ENCODE assay signal across 33 cellular contexts in genomic region chr22:30488121-30488520, GRCh38. TPM values are rescaled to one million over a fixed set of nuclear protein-coding genes. Genes with fewer than 3 reads are reported as not detected.
"Had no signal": no experiment of that assay in that cellular context is flagged by ENCODE, and none has a peak within 500 bp of the region (broad histone marks: within the 10 kb centered on the region; RNA-seq: fewer than 3 reads in every experiment).

No MANE protein-coding gene starts in this region.

- H3K9me3 ChIP-seq: esophagus muscularis mucosa, heart left ventricle, psoas muscle, sigmoid colon, uterus had no signal

- H2AFZ ChIP-seq: parathyroid adenoma had no signal

- H3K27me3 ChIP-seq: uterus had no signal

- H3K9me3 Mint-ChIP-seq: activated CD4-positive, alpha-beta memory T cell treated with anti-CD3 and anti-CD28 coated beads, Interleukin-2, amount 10 ng/mL, durations not matched to agents 7 days and 5 days; activated CD4-positive, alpha-beta T cell treated with anti-CD3 and anti-CD28 coated beads, Interleukin-2, amount 10 ng/mL, durations not matched to agents 7 days and 5 days; activated naive CD4-positive, alpha-beta T cell treated with anti-CD3 and anti-CD28 coated beads, Interleukin-2, amount 50 U/mL, for 72 hours; activated T-cell treated with anti-CD3 and anti-CD28 coated beads, Interleukin-2, amount 50 U/mL, for 72 hours; central memory CD8-positive, alpha-beta T cell; dendritic cell treated with granulocyte-macrophage colony-stimulating factor and Interleukin-4, amounts not matched to agents 40 ng/mL and 50 ng/mL, for 4 days; neural crest cell; stimulated activated memory B cell treated with anti-CD40 and anti-IgM and Interleukin-4, amounts not matched to agents 10 μg/mL and 1 μg/mL and 100 μg/mL, for 72 hours; stimulated activated naive CD8-positive, alpha-beta T cell treated with anti-CD3 and anti-CD28 coated beads, Interleukin-15, amount 100 ng/mL, for 72 hours; type B pancreatic cell; WTC11 had no signal

- DNase-seq: activated CD4-positive, alpha-beta memory T cell treated with anti-CD3 and anti-CD28 coated beads, Interleukin-2, amount 10 ng/mL, durations not matched to agents 7 days and 5 days; activated CD4-positive, alpha-beta T cell treated with anti-CD3 and anti-CD28 coated beads for 1 hour; activated CD4-positive, alpha-beta T cell treated with anti-CD3 and anti-CD28 coated beads, Interleukin-2, amount 10 ng/mL, durations not matched to agents 7 days and 5 days; activated CD8-positive, alpha-beta memory T cell treated with anti-CD3 and anti-CD28 coated beads, Interleukin-2, amount 10 ng/mL, durations not matched to agents 7 days and 5 days; activated naive CD4-positive, alpha-beta T cell; activated T-cell treated with anti-CD3 and anti-CD28 coated beads for 4 hours; activated T-cell treated with anti-CD3 and anti-CD28 coated beads, Interleukin-2, amount 50 U/mL, for 72 hours; foreskin keratinocyte; heart left ventricle; hypothalamus; mammary epithelial cell; midbrain; naive thymus-derived CD4-positive, alpha-beta T cell; occipital lobe; psoas muscle; sigmoid colon; small intestine; stimulated activated CD4-positive, alpha-beta T cell treated with anti-CD3 and anti-CD28 coated beads, Interleukin-4, amount 100 ng/mL, for 4 hours; stimulated activated CD8-positive, alpha-beta memory T cell treated with anti-CD3 and anti-CD28 coated beads, Interleukin-4, amount 100 ng/mL, for 48 hours; stimulated activated naive CD8-positive, alpha-beta T cell treated with anti-CD3 and anti-CD28 coated beads, Interleukin-15, amount 100 ng/mL, for 72 hours; substantia nigra; T1000; uterus had no signal

- H3K36me3 Mint-ChIP-seq: activated CD8-positive, alpha-beta memory T cell treated with anti-CD3 and anti-CD28 coated beads, Interleukin-2, amount 10 ng/mL, durations not matched to agents 7 days and 5 days; activated naive CD4-positive, alpha-beta T cell treated with anti-CD3 and anti-CD28 coated beads, Interleukin-2, amount 50 U/mL, for 72 hours; naive thymus-derived CD4-positive, alpha-beta T cell; stimulated activated memory B cell treated with anti-CD40 and anti-IgM and Interleukin-4, amounts not matched to agents 10 μg/mL and 1 μg/mL and 100 μg/mL, for 72 hours; type B pancreatic cell; WTC11 had no signal

- ATAC-seq: activated CD8-positive, alpha-beta memory T cell treated with anti-CD3 and anti-CD28 coated beads, Interleukin-2, amount 10 ng/mL, durations not matched to agents 7 days and 5 days; activated naive CD4-positive, alpha-beta T cell treated with anti-CD3 and anti-CD28 coated beads, Interleukin-2, amount 50 U/mL, for 72 hours; activated T-cell treated with anti-CD3 and anti-CD28 coated beads, Interleukin-2, amount 50 U/mL, for 72 hours; foreskin keratinocyte; heart left ventricle; naive thymus-derived CD4-positive, alpha-beta T cell; psoas muscle; stimulated activated memory B cell treated with anti-CD40 and anti-IgM and Interleukin-4, amounts not matched to agents 10 μg/mL and 1 μg/mL and 100 μg/mL, for 72 hours; stimulated activated naive CD8-positive, alpha-beta T cell treated with anti-CD3 and anti-CD28 coated beads, Interleukin-15, amount 100 ng/mL, for 72 hours; WTC11 had no signal

- H3K4me3 ChIP-seq: esophagus muscularis mucosa, heart left ventricle, psoas muscle, sigmoid colon, uterus had no signal

- H3K27ac Mint-ChIP-seq: activated CD4-positive, alpha-beta memory T cell treated with anti-CD3 and anti-CD28 coated beads, Interleukin-2, amount 10 ng/mL, durations not matched to agents 7 days and 5 days; activated CD4-positive, alpha-beta T cell treated with anti-CD3 and anti-CD28 coated beads, Interleukin-2, amount 10 ng/mL, durations not matched to agents 7 days and 5 days; activated CD8-positive, alpha-beta memory T cell treated with anti-CD3 and anti-CD28 coated beads, Interleukin-2, amount 10 ng/mL, durations not matched to agents 7 days and 5 days; activated naive CD4-positive, alpha-beta T cell treated with anti-CD3 and anti-CD28 coated beads, Interleukin-2, amount 50 U/mL, for 72 hours; activated T-cell treated with anti-CD3 and anti-CD28 coated beads, Interleukin-2, amount 50 U/mL, for 72 hours; dendritic cell treated with granulocyte-macrophage colony-stimulating factor and Interleukin-4, amounts not matched to agents 40 ng/mL and 50 ng/mL, for 4 days; naive thymus-derived CD4-positive, alpha-beta T cell; stimulated activated memory B cell treated with anti-CD40 and anti-IgM and Interleukin-4, amounts not matched to agents 10 μg/mL and 1 μg/mL and 100 μg/mL, for 72 hours; stimulated activated naive CD8-positive, alpha-beta T cell treated with anti-CD3 and anti-CD28 coated beads, Interleukin-15, amount 100 ng/mL, for 72 hours; type B pancreatic cell; WTC11 had no signal

- H3K79me2 ChIP-seq: parathyroid adenoma had no signal

- H3K4me3 Mint-ChIP-seq: activated CD4-positive, alpha-beta memory T cell treated with anti-CD3 and anti-CD28 coated beads, Interleukin-2, amount 10 ng/mL, durations not matched to agents 7 days and 5 days; activated CD4-positive, alpha-beta T cell treated with anti-CD3 and anti-CD28 coated beads, Interleukin-2, amount 10 ng/mL, durations not matched to agents 7 days and 5 days; activated CD8-positive, alpha-beta memory T cell treated with anti-CD3 and anti-CD28 coated beads, Interleukin-2, amount 10 ng/mL, durations not matched to agents 7 days and 5 days; activated T-cell treated with anti-CD3 and anti-CD28 coated beads, Interleukin-2, amount 50 U/mL, for 72 hours; central memory CD8-positive, alpha-beta T cell; dendritic cell treated with granulocyte-macrophage colony-stimulating factor and Interleukin-4, amounts not matched to agents 40 ng/mL and 50 ng/mL, for 4 days; naive thymus-derived CD4-positive, alpha-beta T cell; neural crest cell; stimulated activated memory B cell treated with anti-CD40 and anti-IgM and Interleukin-4, amounts not matched to agents 10 μg/mL and 1 μg/mL and 100 μg/mL, for 72 hours; stimulated activated naive CD8-positive, alpha-beta T cell treated with anti-CD3 and anti-CD28 coated beads, Interleukin-15, amount 100 ng/mL, for 72 hours; type B pancreatic cell; WTC11 had no signal

- H3K9ac ChIP-seq: parathyroid adenoma had no signal

- H3K4me1 ChIP-seq: foreskin keratinocyte, heart left ventricle, parathyroid adenoma, psoas muscle, uterus had no signal

- H3K4me1 Mint-ChIP-seq: activated CD4-positive, alpha-beta memory T cell treated with anti-CD3 and anti-CD28 coated beads, Interleukin-2, amount 10 ng/mL, durations not matched to agents 7 days and 5 days; central memory CD8-positive, alpha-beta T cell; neural crest cell; WTC11 had no signal

- H3K36me3 ChIP-seq: esophagus muscularis mucosa, heart left ventricle, sigmoid colon, uterus had no signal

- H3K27me3 Mint-ChIP-seq: activated CD8-positive, alpha-beta memory T cell treated with anti-CD3 and anti-CD28 coated beads, Interleukin-2, amount 10 ng/mL, durations not matched to agents 7 days and 5 days; stimulated activated naive CD8-positive, alpha-beta T cell treated with anti-CD3 and anti-CD28 coated beads, Interleukin-15, amount 100 ng/mL, for 72 hours had no signal

- H3K27ac ChIP-seq: esophagus muscularis mucosa, foreskin keratinocyte, heart left ventricle, parathyroid adenoma, psoas muscle, sigmoid colon, uterus had no signal

RNA-seq across cellular contexts. Expression of gene SEC14L3, which starts 16.3 kb away (rescaled TPM):
- total RNA-seq: activated CD4-positive, alpha-beta T cell treated with anti-CD3 and anti-CD28 coated beads, Interleukin-2, amount 10 ng/mL, durations not matched to agents 7 days and 5 days; activated CD8-positive, alpha-beta memory T cell treated with anti-CD3 and anti-CD28 coated beads, Interleukin-2, amount 10 ng/mL, durations not matched to agents 7 days and 5 days; activated naive CD4-positive, alpha-beta T cell treated with anti-CD3 and anti-CD28 coated beads, Interleukin-2, amount 50 U/mL, for 72 hours; activated T-cell treated with anti-CD3 and anti-CD28 coated beads, Interleukin-2, amount 50 U/mL, for 72 hours; bronchial epithelial cell; esophagus muscularis mucosa; foreskin keratinocyte; heart left ventricle; mammary epithelial cell; naive thymus-derived CD4-positive, alpha-beta T cell; neural crest cell; occipital lobe; psoas muscle; sigmoid colon; uterus; WTC11 had no signal

RNA-seq across cellular contexts. Expression of gene SEC14L4, which starts 17.4 kb away (rescaled TPM):
- total RNA-seq: activated CD4-positive, alpha-beta memory T cell treated with anti-CD3 and anti-CD28 coated beads, Interleukin-2, amount 10 ng/mL, durations not matched to agents 7 days and 5 days; activated CD4-positive, alpha-beta T cell treated with anti-CD3 and anti-CD28 coated beads, Interleukin-2, amount 10 ng/mL, durations not matched to agents 7 days and 5 days; activated CD8-positive, alpha-beta memory T cell treated with anti-CD3 and anti-CD28 coated beads, Interleukin-2, amount 10 ng/mL, durations not matched to agents 7 days and 5 days; activated T-cell treated with anti-CD3 and anti-CD28 coated beads, Interleukin-2, amount 50 U/mL, for 72 hours; bronchial epithelial cell; esophagus muscularis mucosa; mammary epithelial cell; naive thymus-derived CD4-positive, alpha-beta T cell; occipital lobe; psoas muscle; sigmoid colon had no signal

RNA-seq across cellular contexts. Expression of gene SEC14L6, which starts 58.4 kb away (rescaled TPM):
- total RNA-seq: activated CD4-positive, alpha-beta memory T cell treated with anti-CD3 and anti-CD28 coated beads, Interleukin-2, amount 10 ng/mL, durations not matched to agents 7 days and 5 days; activated CD4-positive, alpha-beta T cell treated with anti-CD3 and anti-CD28 coated beads, Interleukin-2, amount 10 ng/mL, durations not matched to agents 7 days and 5 days; activated naive CD4-positive, alpha-beta T cell treated with anti-CD3 and anti-CD28 coated beads, Interleukin-2, amount 50 U/mL, for 72 hours; activated T-cell treated with anti-CD3 and anti-CD28 coated beads, Interleukin-2, amount 50 U/mL, for 72 hours; bronchial epithelial cell; naive thymus-derived CD4-positive, alpha-beta T cell; psoas muscle had no signal
